ENCODE assay signal across 11 cellular contexts in genomic region chr3:150114873-150115570, GRCh38.
DNase-seq lines count a peak whose midpoint lies in the region; ATAC-seq, FAIRE-seq and TF ChIP-seq lines count a peak whose summit lies in the region.
"Had no signal": no experiment of that assay in that cellular context is flagged by ENCODE, and none has a peak within 500 bp of the region (broad histone marks: within the 10 kb centered on the region; RNA-seq: fewer than 3 reads in every experiment).

No MANE protein-coding gene starts in this region.

- H3K27me3 ChIP-seq in GM23248 (replicated peaks; ENCODE audit: insufficient read depth) (no peaks in the 10 kb centered on the region), pancreas (no peaks in the 10 kb centered on the region)

- H3K9me3 Mint-ChIP-seq in glutamatergic neuron (ENCODE audit: unreplicated experiment) = no peaks in the 10 kb centered on the region

- ATAC-seq in GM18520 (IDR thresholded peaks at IDR 0.05; ENCODE audit: unreplicated experiment) (peak; percentile 84), pancreas (no peak)
- ATAC-seq: Panc1 had no signal

- TF ChIP-seq CTCF in pancreas (IDR thresholded peaks at IDR 0.05) = no peak
- TF ChIP-seq CTCF in glutamatergic neuron (IDR thresholded peaks at IDR 0.05; ENCODE audit: partially characterized antibody, unreplicated experiment) = no peak

- H3K9me3 ChIP-seq in GM23248 (ENCODE audit: low read depth) = no peaks in the 10 kb centered on the region
- H3K9me3 ChIP-seq in pancreas = no peaks in the 10 kb centered on the region

- H3K4me2 ChIP-seq in GM23248 (ENCODE audit: unreplicated experiment) = peak overlapping the region; percentile 29

- WGBS in GM23248 (ENCODE audit: low coverage in 1 of 2, low lambda C conversion rate in 2 of 2, missing lambda C conversion rate in 2 of 2), 2 experiments = 52 to 54% methylated on average over 4 of the region's 4 CpGs
- 57 to 64% methylated on average over 4 of the region's 4 CpGs for WGBS in pancreas, 2 donors

- H3K27ac Mint-ChIP-seq in glutamatergic neuron (ENCODE audit: unreplicated experiment) = no peak overlapping the region

- H3K9ac ChIP-seq in GM23248 = no peak overlapping the region

- no peaks in the 10 kb centered on the region for H4K20me1 ChIP-seq in GM23248 (ENCODE audit: insufficient read depth)

- H3K4me1 ChIP-seq in GM23248 (ENCODE audit: insufficient read depth) = peaks cover 10% of the 10 kb centered on the region; the same call in 1 of the 2 replicates
- H3K4me1 ChIP-seq in pancreas = no peaks in the 10 kb centered on the region

- H2AFZ ChIP-seq in GM23248 = no peak overlapping the region

- no peak for FAIRE-seq in pancreas (lab: Jason Lieb, UNC)

- peak; percentile 73 for DNase-seq in GM23248
- DNase-seq in HPDE6-E6E7 (ENCODE audit: extremely low spot score) = peak; percentile 23
- DNase-seq in myocyte (ENCODE audit: low read depth) = peak; percentile 48
- DNase-seq in T1000 (lab: John Stamatoyannopoulos, UW) = no peak
- no peak for DNase-seq in SKM-1 (lab: John Stamatoyannopoulos, UW; ENCODE audit: unreplicated experiment)
- no peak for DNase-seq in pancreas
- DNase-seq in glutamatergic neuron = no peak
- DNase-seq: midbrain; stimulated activated CD8-positive, alpha-beta memory T cell treated with anti-CD3 and anti-CD28 coated beads, Interleukin-4, amount 100 ng/mL, for 48 hours had no signal

- H3K4me1 Mint-ChIP-seq in glutamatergic neuron (ENCODE audit: low read depth, unreplicated experiment) = peaks cover 3% of the 10 kb centered on the region

- intact Hi-C loops in pancreas (cut with DNase I) = no loop called here

- H3F3A ChIP-seq in GM23248 (ENCODE audit: insufficient read depth) = peaks cover 9% of the 10 kb centered on the region

- in situ Hi-C loops in GM23248 (cut with MboI) = no loop called here

- no peaks in the 10 kb centered on the region for H3K36me3 Mint-ChIP-seq in glutamatergic neuron (ENCODE audit: unreplicated experiment)

- no peaks in the 10 kb centered on the region for H3K79me2 ChIP-seq in GM23248 (ENCODE audit: insufficient read depth)

- no peak overlapping the region for H3K27ac ChIP-seq in GM23248
- no peak overlapping the region for H3K27ac ChIP-seq in pancreas

- H3K36me3 ChIP-seq in GM23248 (ENCODE audit: low read depth) (no peaks in the 10 kb centered on the region), pancreas (no peaks in the 10 kb centered on the region)

- H3K27me3 Mint-ChIP-seq in glutamatergic neuron (ENCODE audit: unreplicated experiment) = no peaks in the 10 kb centered on the region

- no peaks in the 10 kb centered on the region for H3K9me2 ChIP-seq in GM23248 (ENCODE audit: insufficient read depth)

- H3K4me3 ChIP-seq in GM23248 = no peak overlapping the region
- H3K4me3 ChIP-seq in pancreas = no peak overlapping the region

- H3K4me3 Mint-ChIP-seq in glutamatergic neuron (ENCODE audit: unreplicated experiment) = no peak overlapping the region

Comparison
In these comparisons a context has a peak if more than half of its experiments do, and no peak if none do; other contexts are left out.
1. DNase-seq: peak in GM23248 (single experiment), HPDE6-E6E7 (single experiment) and myocyte (single experiment); none in T1000 (single experiment), SKM-1 (single experiment), pancreas (0 of 6) and glutamatergic neuron (single experiment).